Comparison of ENCODE assay signal across 8 cellular contexts in the genomic region with DNA sequence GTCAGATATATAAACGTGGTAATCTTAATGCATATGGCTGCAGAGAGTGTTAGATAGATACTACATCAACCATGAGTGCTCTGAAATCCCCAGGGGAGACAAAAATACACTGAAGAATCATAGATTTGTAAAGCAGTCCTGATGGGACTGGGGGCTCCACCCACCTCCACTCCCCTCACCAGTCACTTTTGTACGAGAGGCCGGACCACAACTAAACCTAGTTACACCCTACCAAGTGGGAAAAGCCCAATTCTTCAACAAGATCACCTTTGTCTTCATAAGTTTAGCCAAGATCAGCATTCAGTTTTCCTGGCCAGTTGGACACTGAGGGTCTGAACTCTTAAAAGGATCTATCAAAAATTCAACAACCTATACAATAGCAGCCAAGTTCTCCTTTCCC. TPM values are rescaled to one million over a fixed set of nuclear protein-coding genes. Genes with fewer than 3 reads are reported as not detected.
A peak's percentile ranks its signal among the peaks of the same experiment; 100 is the strongest.
DNase-seq lines count a peak whose midpoint lies in the region; ATAC-seq and TF ChIP-seq lines count a peak whose summit lies in the region.

No MANE protein-coding gene starts in this region.

- H3K4me1 ChIP-seq in suprapubic skin: peaks cover 44% of the 10 kb centered on the region

- no peak for TF ChIP-seq POLR2A in suprapubic skin (IDR thresholded peaks at IDR 0.05)

- H3K36me3 ChIP-seq in kidney epithelial cell (ENCODE audit: control insufficient read depth, insufficient read depth, low read length) (peaks cover 8% of the 10 kb centered on the region), suprapubic skin (peaks cover 47% of the 10 kb centered on the region)

- H3K9me3 Mint-ChIP-seq in activated CD4-positive, alpha-beta T cell treated with anti-CD3 and anti-CD28 coated beads, Interleukin-2, amount 10 ng/mL, durations not matched to agents 24 days and 14 days: no peaks in the 10 kb centered on the region
- H3K9me3 Mint-ChIP-seq in activated naive CD8-positive, alpha-beta T cell treated with anti-CD3 and anti-CD28 coated beads, Interleukin-2, amount 50 U/mL, for 24 hours: no peaks in the 10 kb centered on the region

- H3K27ac ChIP-seq in suprapubic skin: no peak overlapping the region

- intact Hi-C loops in activated CD4-positive, alpha-beta T cell treated with anti-CD3 and anti-CD28 coated beads, Interleukin-2, amount 10 ng/mL, durations not matched to agents 24 days and 14 days (cut with micrococcal nuclease): loop anchor here (5.0 kb wide), 3 partner anchors 335 to 1295 kb away; a partner anchor contains a TSS

- H3K4me3 ChIP-seq in kidney epithelial cell (ENCODE audit: low read depth, low read length) (peak overlapping the region; percentile 95), suprapubic skin (peak overlapping the region; percentile 76)

- ATAC-seq in activated naive CD8-positive, alpha-beta T cell treated with anti-CD3 and anti-CD28 coated beads, Interleukin-2, amount 50 U/mL, for 24 hours: no peak
- no peak for ATAC-seq in GM19463 (IDR thresholded peaks at IDR 0.05; ENCODE audit: unreplicated experiment)

- peaks cover 68% of the 10 kb centered on the region for H3K4me1 Mint-ChIP-seq in activated CD4-positive, alpha-beta T cell treated with anti-CD3 and anti-CD28 coated beads, Interleukin-2, amount 10 ng/mL, durations not matched to agents 24 days and 14 days
- H3K4me1 Mint-ChIP-seq in activated naive CD8-positive, alpha-beta T cell treated with anti-CD3 and anti-CD28 coated beads, Interleukin-2, amount 50 U/mL, for 24 hours: peaks cover 77% of the 10 kb centered on the region

- H3K27ac Mint-ChIP-seq in activated CD4-positive, alpha-beta T cell treated with anti-CD3 and anti-CD28 coated beads, Interleukin-2, amount 10 ng/mL, durations not matched to agents 24 days and 14 days: peak overlapping the region; percentile 78
- H3K27ac Mint-ChIP-seq in activated naive CD8-positive, alpha-beta T cell treated with anti-CD3 and anti-CD28 coated beads, Interleukin-2, amount 50 U/mL, for 24 hours: peak overlapping the region; percentile 92

- 15% methylated on average over 3 of the region's 3 CpGs for WGBS in suprapubic skin

- H3K4me3 Mint-ChIP-seq in activated CD4-positive, alpha-beta T cell treated with anti-CD3 and anti-CD28 coated beads, Interleukin-2, amount 10 ng/mL, durations not matched to agents 24 days and 14 days: peak overlapping the region; percentile 94
- H3K4me3 Mint-ChIP-seq in activated naive CD8-positive, alpha-beta T cell treated with anti-CD3 and anti-CD28 coated beads, Interleukin-2, amount 50 U/mL, for 24 hours: peak overlapping the region; percentile 92

- no peak for TF ChIP-seq CTCF in kidney epithelial cell (IDR thresholded peaks at IDR 0.05; ENCODE audit: insufficient read depth, low read length, poor library complexity, severe bottlenecking)
- no peak for TF ChIP-seq CTCF in suprapubic skin (IDR thresholded peaks at IDR 0.05)

- DNase-seq in activated CD4-positive, alpha-beta T cell treated with anti-CD3 and anti-CD28 coated beads, Interleukin-2, amount 10 ng/mL, durations not matched to agents 24 days and 14 days: no peak
- DNase-seq in activated CD4-positive, alpha-beta T cell treated with anti-CD3 and anti-CD28 coated beads for 48 hours: no peak
- no peak for DNase-seq in activated naive CD8-positive, alpha-beta T cell treated with anti-CD3 and anti-CD28 coated beads, Interleukin-2, amount 50 U/mL, for 24 hours
- DNase-seq in kidney epithelial cell (ENCODE audit: low read depth) (no peak), suprapubic skin (ENCODE audit: low spot score in 2 of 2) (no peak), GF-D8 (lab: John Stamatoyannopoulos, UW) (no peak), NCI-H345 treated with DMSO at 0.1 percent for 48 hours (lab: John Stamatoyannopoulos, UW; ENCODE audit: unreplicated experiment) (no peak)

- TF ChIP-seq EP300 in suprapubic skin (IDR thresholded peaks at IDR 0.05): no peak

- H3K27me3 Mint-ChIP-seq in activated CD4-positive, alpha-beta T cell treated with anti-CD3 and anti-CD28 coated beads, Interleukin-2, amount 10 ng/mL, durations not matched to agents 24 days and 14 days: no peaks in the 10 kb centered on the region
- peaks cover 3% of the 10 kb centered on the region for H3K27me3 Mint-ChIP-seq in activated naive CD8-positive, alpha-beta T cell treated with anti-CD3 and anti-CD28 coated beads, Interleukin-2, amount 50 U/mL, for 24 hours

- H3K36me3 Mint-ChIP-seq in activated CD4-positive, alpha-beta T cell treated with anti-CD3 and anti-CD28 coated beads, Interleukin-2, amount 10 ng/mL, durations not matched to agents 24 days and 14 days (ENCODE audit: low read depth): peaks cover 58% of the 10 kb centered on the region
- peaks cover 60% of the 10 kb centered on the region for H3K36me3 Mint-ChIP-seq in activated naive CD8-positive, alpha-beta T cell treated with anti-CD3 and anti-CD28 coated beads, Interleukin-2, amount 50 U/mL, for 24 hours (ENCODE audit: low read depth)

- no peaks in the 10 kb centered on the region for H3K27me3 ChIP-seq in kidney epithelial cell (ENCODE audit: control insufficient read depth, insufficient read depth, low read length)
- no peaks in the 10 kb centered on the region for H3K27me3 ChIP-seq in suprapubic skin

- no peaks in the 10 kb centered on the region for H3K9me3 ChIP-seq in suprapubic skin

RNA-seq across cellular contexts. Expression of a gene that starts 1.5 kb away (rescaled TPM):
- 522 and 525 TPM in 2 replicates for total RNA-seq in activated CD4-positive, alpha-beta T cell treated with anti-CD3 and anti-CD28 coated beads, Interleukin-2, amount 10 ng/mL, durations not matched to agents 24 days and 14 days
- total RNA-seq in kidney epithelial cell (194 and 216 TPM in 2 replicates), suprapubic skin (100 to 1,000 TPM; 270 to 559 (median 373) TPM)

RNA-seq across cellular contexts. Expression of a gene that starts 17.1 kb away (rescaled TPM):
- total RNA-seq in activated CD4-positive, alpha-beta T cell treated with anti-CD3 and anti-CD28 coated beads, Interleukin-2, amount 10 ng/mL, durations not matched to agents 24 days and 14 days: 2.4 and 3.1 TPM in 2 replicates
- total RNA-seq in kidney epithelial cell (0.17 and 0.27 TPM in 2 replicates), suprapubic skin (1 to 10 TPM; 1.1 to 2.7 (median 1.2) TPM)

RNA-seq across cellular contexts. Expression of a gene that starts 26.1 kb away (rescaled TPM):
- total RNA-seq in activated CD4-positive, alpha-beta T cell treated with anti-CD3 and anti-CD28 coated beads, Interleukin-2, amount 10 ng/mL, durations not matched to agents 24 days and 14 days: 63.5 and 67.3 TPM in 2 replicates
- total RNA-seq in kidney epithelial cell (33.2 and 40.6 TPM in 2 replicates), suprapubic skin (10 to 100 TPM; 13.6 to 20.4 (median 15.3) TPM)

RNA-seq across cellular contexts. Expression of a gene that starts 32.9 kb away (rescaled TPM):
- total RNA-seq in activated CD4-positive, alpha-beta T cell treated with anti-CD3 and anti-CD28 coated beads, Interleukin-2, amount 10 ng/mL, durations not matched to agents 24 days and 14 days: 13.4 and 14.5 TPM in 2 replicates
- total RNA-seq in kidney epithelial cell (0.41 and 0.96 TPM in 2 replicates), suprapubic skin (1 to 10 TPM in 2 of 4 donors, under 1 TPM in 2; 0.64 to 7.6 (median 3.9) TPM)

RNA-seq across cellular contexts. Expression of a gene that starts 33.5 kb away (rescaled TPM):
- 36.7 and 39.1 TPM in 2 replicates for total RNA-seq in activated CD4-positive, alpha-beta T cell treated with anti-CD3 and anti-CD28 coated beads, Interleukin-2, amount 10 ng/mL, durations not matched to agents 24 days and 14 days
- 24.6 and 28.5 TPM in 2 replicates for total RNA-seq in kidney epithelial cell
- total RNA-seq in suprapubic skin: 10 to 100 TPM; 26.9 to 46.6 (median 36.1) TPM
